11 cellular contexts compared by ENCODE assay signal in genomic region chr4:26214994-26215393, GRCh38.
"Had no signal": no experiment of that assay in that cellular context is flagged by ENCODE, and none has a peak within 500 bp of the region (broad histone marks: within the 10 kb centered on the region; RNA-seq: fewer than 3 reads in every experiment).

No MANE protein-coding gene starts in this region.

- H3K9me3 Mint-ChIP-seq: H9, HFFc6 had no signal

- H2AFZ ChIP-seq: GM23248 had no signal

- H3K4me3 ChIP-seq: GM23248, GM23338, HAP-1 had no signal

- H3K4me1 ChIP-seq: HAP-1 had no signal

- H3K4me3 Mint-ChIP-seq: GM23338, H9, HFFc6 had no signal

- H3K9ac ChIP-seq: GM23248 had no signal

- H3K9me3 ChIP-seq: HAP-1 had no signal

- H3K36me3 ChIP-seq: HAP-1 had no signal

- FAIRE-seq: H1, H54 had no signal

- H3K27ac Mint-ChIP-seq: GM23338, H9, HFFc6 had no signal

- H3K4me2 ChIP-seq: GM23338 had no signal

- ATAC-seq: GM23338, HCT116 had no signal

- H3K27ac ChIP-seq: GM23248 had no signal

- DNase-seq: GM23248, GOT3, H7, H9, HCEC 1CT, HFFc6 had no signal
